ENCODE assay signal across 27 cellular contexts in the genomic region with DNA sequence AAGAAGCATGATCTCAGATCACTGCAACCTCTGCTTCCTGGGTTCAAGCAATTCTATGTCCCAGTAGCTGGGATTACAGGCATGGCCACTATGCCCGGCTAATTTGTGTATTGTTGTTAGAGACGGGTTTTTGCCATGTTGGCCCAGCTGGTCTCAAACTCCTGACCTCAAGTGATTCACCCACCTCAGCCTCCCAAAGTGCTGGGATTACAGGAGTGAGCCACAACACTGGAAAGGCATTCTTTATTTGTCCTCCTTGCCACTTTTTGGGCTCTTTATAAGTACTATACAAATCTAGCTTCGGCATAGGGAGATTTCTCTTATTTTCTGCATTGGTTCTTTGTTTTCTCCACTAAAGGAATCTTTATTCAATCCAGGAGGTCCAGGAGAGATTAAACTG.
"Had no signal": no experiment of that assay in that cellular context is flagged by ENCODE, and none has a peak within 500 bp of the region (broad histone marks: within the 10 kb centered on the region; RNA-seq: fewer than 3 reads in every experiment).

No MANE protein-coding gene starts in this region.

- H3K27me3 ChIP-seq: neural progenitor cell, right lobe of liver, vagina had no signal

- ATAC-seq: left cardiac atrium, right lobe of liver had no signal

- H3K27me3 Mint-ChIP-seq: activated CD4-positive, alpha-beta memory T cell treated with anti-CD3 and anti-CD28 coated beads for 36 hours; activated CD4-positive, alpha-beta T cell treated with anti-CD3 and anti-CD28 coated beads, Interleukin-2, amount 10 ng/mL, durations not matched to agents 24 days and 14 days; activated naive CD4-positive, alpha-beta T cell treated with anti-CD3 and anti-CD28 coated beads, Interleukin-2, amount 50 U/mL, for 24 hours; stimulated activated naive CD8-positive, alpha-beta T cell treated with anti-CD3 and anti-CD28 coated beads, Interleukin-15, Interleukin-2, amounts not matched to agents 100 ng/mL and 50 ng/mL, for 24 hours had no signal

- H3K4me3 Mint-ChIP-seq: activated CD4-positive, alpha-beta memory T cell treated with anti-CD3 and anti-CD28 coated beads for 36 hours; activated CD4-positive, alpha-beta T cell treated with anti-CD3 and anti-CD28 coated beads, Interleukin-2, amount 10 ng/mL, durations not matched to agents 24 days and 14 days; activated T-helper 1 cell treated with anti-CD3 and anti-CD28 coated beads, Interleukin-12 subunit alpha, Interleukin-12 subunit beta, Interleukin-2, Interleukin-4 antibody, amounts not matched to agents 30 ng/mL and 10 ng/mL and 1 ng/mL, durations not matched to agents 14 hours and 24 hours and 36 hours; neural progenitor cell; stimulated activated naive CD8-positive, alpha-beta T cell treated with anti-CD3 and anti-CD28 coated beads, Interleukin-15, Interleukin-2, amounts not matched to agents 100 ng/mL and 50 ng/mL, for 24 hours; T-helper 1 cell treated with Interleukin-12 subunit alpha and Interleukin-12 subunit beta and Interleukin-4 antibody, amounts not matched to agents 30 μg/mL and 1 μg/mL, for 36 hours had no signal

- H3K4me1 Mint-ChIP-seq: neural progenitor cell had no signal

- H3K4me3 ChIP-seq: neural progenitor cell, right lobe of liver, skin epidermis, thoracic aorta, vagina had no signal

- H3K4me1 ChIP-seq: neural progenitor cell, vagina had no signal

- H3K27ac Mint-ChIP-seq: activated CD4-positive, alpha-beta memory T cell treated with anti-CD3 and anti-CD28 coated beads for 36 hours; activated CD4-positive, alpha-beta T cell treated with anti-CD3 and anti-CD28 coated beads, Interleukin-2, amount 10 ng/mL, durations not matched to agents 24 days and 14 days; activated T-helper 1 cell treated with anti-CD3 and anti-CD28 coated beads, Interleukin-12 subunit alpha, Interleukin-12 subunit beta, Interleukin-2, Interleukin-4 antibody, amounts not matched to agents 30 ng/mL and 10 ng/mL and 1 ng/mL, durations not matched to agents 14 hours and 24 hours and 36 hours; neural progenitor cell; stimulated activated naive CD8-positive, alpha-beta T cell treated with anti-CD3 and anti-CD28 coated beads, Interleukin-15, Interleukin-2, amounts not matched to agents 100 ng/mL and 50 ng/mL, for 24 hours; T-helper 1 cell treated with Interleukin-12 subunit alpha and Interleukin-12 subunit beta and Interleukin-4 antibody, amounts not matched to agents 30 μg/mL and 1 μg/mL, for 36 hours had no signal

- H3K36me3 ChIP-seq: neural progenitor cell, right lobe of liver, thoracic aorta, vagina had no signal

- H3K36me3 Mint-ChIP-seq: neural progenitor cell had no signal

- DNase-seq: activated CD4-positive, CD25-positive, alpha-beta regulatory T cell treated with anti-CD3 and anti-CD28 coated beads, Interleukin-2, amount 50 U/mL, for 72 hours; activated CD8-positive, alpha-beta memory T cell treated with anti-CD3 and anti-CD28 coated beads, Interleukin-2, amount 50 U/mL, for 4 hours; activated T-cell treated with anti-CD3 and anti-CD28 coated beads, Interleukin-2, amount 50 U/mL, for 1 hour; anterior cingulate cortex; dermis blood vessel endothelial cell; effector CD4-positive, alpha-beta T cell; glutamatergic neuron; islet precursor cell; left cardiac atrium; mammary epithelial cell; midbrain; naive thymus-derived CD8-positive, alpha-beta T cell; occipital lobe; right lobe of liver; stimulated activated CD4-positive, alpha-beta T cell treated with anti-CD3 and anti-CD28 coated beads, Interleukin-12 subunit alpha, Interleukin-12 subunit beta, amount 100 ng/mL, for 4 hours; stimulated activated CD4-positive, alpha-beta T cell treated with anti-CD3 and anti-CD28 coated beads, Interleukin-4, amount 100 ng/mL, for 1 hour; trophoblast cell had no signal

- H3K9me3 ChIP-seq: right lobe of liver, vagina had no signal

- H3K9me3 Mint-ChIP-seq: activated CD4-positive, alpha-beta T cell treated with anti-CD3 and anti-CD28 coated beads, Interleukin-2, amount 10 ng/mL, durations not matched to agents 24 days and 14 days had no signal
